In genomic region chr20:33757458-33757857, GRCh38 we compare ENCODE assay signal across 1 cellular context.
TF ChIP-seq lines count a peak whose summit lies in the region.

No MANE protein-coding gene starts in this region.

TF ChIP-seq in K562, 482 proteins besides CTCF, POLR2A, EP300 and RAD21:
- TF ChIP-seq CBX3 (IDR thresholded peaks at IDR 0.05; ENCODE audit: borderline replicate concordance in 1 of 2, low read length in 2 of 2) (peak in 1 of 2 experiments; percentile 55; a peak in 1 of 3 replicates), RBM34 (IDR thresholded peaks at IDR 0.05; ENCODE audit: borderline replicate concordance, insufficient read depth, low read length) (no peak), BCOR (IDR thresholded peaks at IDR 0.05) (0 out of 2 replicates have a peak, but pooled peaks have one; percentile 43), HSF4 (CRISPR knock-in tag; IDR thresholded peaks at IDR 0.05; ENCODE audit: borderline replicate concordance) (no peak), TCF3 (CRISPR knock-in tag; IDR thresholded peaks at IDR 0.05) (no peak), CHCHD3 (CRISPR knock-in tag; IDR thresholded peaks at IDR 0.05) (no peak), ZNF175 (CRISPR knock-in tag; IDR thresholded peaks at IDR 0.05; ENCODE audit: low read depth) (no peak), AFF1 (IDR thresholded peaks at IDR 0.05; ENCODE audit: low read depth in 1 of 2, partially characterized antibody in 2 of 2) (no peak), NR1H2 (CRISPR knock-in tag; IDR thresholded peaks at IDR 0.05) (no peak), TFE3 (CRISPR knock-in tag; IDR thresholded peaks at IDR 0.05) (peak; percentile 32; the same call in 1 of the 2 replicates), RBM25 (IDR thresholded peaks at IDR 0.05; ENCODE audit: low read depth, low read length, severe bottlenecking) (peak; percentile 90), EZH2 (IDR thresholded peaks at IDR 0.05; ENCODE audit: borderline replicate concordance, low read depth, low read length) (no peak), XRCC3 (IDR thresholded peaks at IDR 0.05) (0 out of 2 replicates have a peak, but pooled peaks have one; percentile 12)
- TF ChIP-seq, protein P1, sequence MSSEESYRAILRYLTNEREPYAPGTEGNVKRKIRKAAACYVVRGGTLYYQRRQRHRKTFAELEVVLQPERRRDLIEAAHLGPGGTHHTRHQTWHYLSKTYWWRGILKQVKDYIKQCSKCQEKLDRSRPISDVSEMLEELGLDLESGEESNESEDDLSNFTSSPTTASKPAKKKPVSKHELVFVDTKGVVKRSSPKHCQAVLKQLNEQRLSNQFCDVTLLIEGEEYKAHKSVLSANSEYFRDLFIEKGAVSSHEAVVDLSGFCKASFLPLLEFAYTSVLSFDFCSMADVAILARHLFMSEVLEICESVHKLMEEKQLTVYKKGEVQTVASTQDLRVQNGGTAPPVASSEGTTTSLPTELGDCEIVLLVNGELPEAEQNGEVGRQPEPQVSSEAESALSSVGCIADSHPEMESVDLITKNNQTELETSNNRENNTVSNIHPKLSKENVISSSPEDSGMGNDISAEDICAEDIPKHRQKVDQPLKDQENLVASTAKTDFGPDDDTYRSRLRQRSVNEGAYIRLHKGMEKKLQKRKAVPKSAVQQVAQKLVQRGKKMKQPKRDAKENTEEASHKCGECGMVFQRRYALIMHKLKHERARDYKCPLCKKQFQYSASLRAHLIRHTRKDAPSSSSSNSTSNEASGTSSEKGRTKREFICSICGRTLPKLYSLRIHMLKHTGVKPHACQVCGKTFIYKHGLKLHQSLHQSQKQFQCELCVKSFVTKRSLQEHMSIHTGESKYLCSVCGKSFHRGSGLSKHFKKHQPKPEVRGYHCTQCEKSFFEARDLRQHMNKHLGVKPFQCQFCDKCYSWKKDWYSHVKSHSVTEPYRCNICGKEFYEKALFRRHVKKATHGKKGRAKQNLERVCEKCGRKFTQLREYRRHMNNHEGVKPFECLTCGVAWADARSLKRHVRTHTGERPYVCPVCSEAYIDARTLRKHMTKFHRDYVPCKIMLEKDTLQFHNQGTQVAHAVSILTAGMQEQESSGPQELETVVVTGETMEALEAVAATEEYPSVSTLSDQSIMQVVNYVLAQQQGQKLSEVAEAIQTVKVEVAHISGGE (CRISPR knock-in tag; IDR thresholded peaks at IDR 0.05), result no peak
